In genomic region chr3:41808152-41808551, GRCh38 we compare ENCODE assay signal across 15 cellular contexts.
A peak's percentile ranks its signal among the peaks of the same experiment; 100 is the strongest.
DNase-seq lines count a peak whose midpoint lies in the region; ATAC-seq and TF ChIP-seq lines count a peak whose summit lies in the region.
"Had no signal": no experiment of that assay in that cellular context is flagged by ENCODE, and none has a peak within 500 bp of the region (broad histone marks: within the 10 kb centered on the region; RNA-seq: fewer than 3 reads in every experiment).

No MANE protein-coding gene starts in this region.

- POLR2A ChIA-PET in RWPE1 (lab: Yijun Ruan, JAX; ENCODE audit: low non-redundant PET): no interaction called here

- H3K9me3 Mint-ChIP-seq in activated T-helper 1 cell treated with anti-CD3 and anti-CD28 coated beads, Interleukin-12 subunit alpha, Interleukin-12 subunit beta, Interleukin-2, Interleukin-4 antibody, amounts not matched to agents 30 ng/mL and 10 ng/mL and 1 ng/mL, durations not matched to agents 14 hours and 24 hours and 36 hours: peaks cover 11% of the 10 kb centered on the region

- no peaks in the 10 kb centered on the region for H3K27me3 Mint-ChIP-seq in activated T-helper 1 cell treated with anti-CD3 and anti-CD28 coated beads, Interleukin-12 subunit alpha, Interleukin-12 subunit beta, Interleukin-2, Interleukin-4 antibody, amounts not matched to agents 30 ng/mL and 10 ng/mL and 1 ng/mL, durations not matched to agents 14 hours and 24 hours and 36 hours (ENCODE audit: insufficient read depth)
- H3K27me3 Mint-ChIP-seq: naive thymus-derived CD8-positive, alpha-beta T cell had no signal

- CTCF ChIA-PET in RWPE1 (lab: Yijun Ruan, JAX): no interaction called here

- no peak overlapping the region for H3K4me3 ChIP-seq in kidney epithelial cell (ENCODE audit: low read depth, low read length)
- H3K4me3 ChIP-seq: vagina had no signal

- no peak for TF ChIP-seq CTCF in kidney epithelial cell (IDR thresholded peaks at IDR 0.05; ENCODE audit: insufficient read depth, low read length, poor library complexity, severe bottlenecking)
- no peak for TF ChIP-seq CTCF in RWPE1 (conservative IDR thresholded peaks at IDR 0.05; ENCODE audit: low read depth)

- H3K36me3 ChIP-seq in kidney epithelial cell (ENCODE audit: control insufficient read depth, insufficient read depth, low read length): no peaks in the 10 kb centered on the region
- H3K36me3 ChIP-seq: vagina had no signal

- no peaks in the 10 kb centered on the region for H3K4me1 Mint-ChIP-seq in activated T-helper 1 cell treated with anti-CD3 and anti-CD28 coated beads, Interleukin-12 subunit alpha, Interleukin-12 subunit beta, Interleukin-2, Interleukin-4 antibody, amounts not matched to agents 30 ng/mL and 10 ng/mL and 1 ng/mL, durations not matched to agents 14 hours and 24 hours and 36 hours (ENCODE audit: low read depth)

- H3K4me3 Mint-ChIP-seq in activated T-helper 1 cell treated with anti-CD3 and anti-CD28 coated beads, Interleukin-12 subunit alpha, Interleukin-12 subunit beta, Interleukin-2, Interleukin-4 antibody, amounts not matched to agents 30 ng/mL and 10 ng/mL and 1 ng/mL, durations not matched to agents 14 hours and 24 hours and 36 hours: no peak overlapping the region
- H3K4me3 Mint-ChIP-seq: activated T-cell treated with anti-CD3 and anti-CD28 coated beads, Interleukin-2, amount 50 U/mL, for 72 hours; naive thymus-derived CD8-positive, alpha-beta T cell had no signal

- H3K27ac ChIP-seq in RWPE1: no peak overlapping the region
- H3K27ac ChIP-seq: vagina had no signal

- DNase-seq in AG20443 (ENCODE audit: low spot score) (peak; percentile 42), KBM-7 (peak; percentile 7), astrocyte of the hippocampus (ENCODE audit: low read depth, low spot score) (peak; percentile 74), kidney epithelial cell (ENCODE audit: low read depth) (peak; percentile 55), RWPE1 (ENCODE audit: low spot score) (no peak)
- no peak for DNase-seq in activated T-helper 1 cell treated with anti-CD3 and anti-CD28 coated beads, Interleukin-12 subunit alpha, Interleukin-12 subunit beta, Interleukin-2, Interleukin-4 antibody, amounts not matched to agents 30 ng/mL and 10 ng/mL and 1 ng/mL, durations not matched to agents 14 hours and 24 hours and 36 hours (ENCODE audit: low spot score)
- DNase-seq: activated CD4-positive, CD25-positive, alpha-beta regulatory T cell treated with anti-CD3 and anti-CD28 coated beads, Interleukin-2, amount 50 U/mL, for 72 hours; activated T-cell treated with anti-CD3 and anti-CD28 coated beads, Interleukin-2, amount 50 U/mL, for 72 hours; aorta; naive thymus-derived CD8-positive, alpha-beta T cell; NCI-H526; SHP77 had no signal

- in situ Hi-C loops in KBM-7 (cut with MboI; ENCODE audit: low pct_unique_long_range_greater_than_20kb, low sequenced_read_pairs): no loop called here

- H3K27me3 ChIP-seq in kidney epithelial cell (ENCODE audit: control insufficient read depth, insufficient read depth, low read length): no peaks in the 10 kb centered on the region
- H3K27me3 ChIP-seq: vagina had no signal

- H3K27ac Mint-ChIP-seq in activated T-helper 1 cell treated with anti-CD3 and anti-CD28 coated beads, Interleukin-12 subunit alpha, Interleukin-12 subunit beta, Interleukin-2, Interleukin-4 antibody, amounts not matched to agents 30 ng/mL and 10 ng/mL and 1 ng/mL, durations not matched to agents 14 hours and 24 hours and 36 hours: no peak overlapping the region
- H3K27ac Mint-ChIP-seq: activated T-cell treated with anti-CD3 and anti-CD28 coated beads, Interleukin-2, amount 50 U/mL, for 72 hours; naive thymus-derived CD8-positive, alpha-beta T cell had no signal

- no peak for ATAC-seq in GM18498 (IDR thresholded peaks at IDR 0.05; ENCODE audit: unreplicated experiment)
- ATAC-seq in GM18517 (IDR thresholded peaks at IDR 0.05; ENCODE audit: unreplicated experiment): no peak
- ATAC-seq: activated T-cell treated with anti-CD3 and anti-CD28 coated beads, Interleukin-2, amount 50 U/mL, for 72 hours; naive thymus-derived CD8-positive, alpha-beta T cell had no signal

- H3K36me3 Mint-ChIP-seq in activated T-helper 1 cell treated with anti-CD3 and anti-CD28 coated beads, Interleukin-12 subunit alpha, Interleukin-12 subunit beta, Interleukin-2, Interleukin-4 antibody, amounts not matched to agents 30 ng/mL and 10 ng/mL and 1 ng/mL, durations not matched to agents 14 hours and 24 hours and 36 hours (ENCODE audit: low read depth): no peaks in the 10 kb centered on the region

- intact Hi-C loops in activated T-helper 1 cell treated with anti-CD3 and anti-CD28 coated beads, Interleukin-12 subunit alpha, Interleukin-12 subunit beta, Interleukin-2, Interleukin-4 antibody, amounts not matched to agents 30 ng/mL and 10 ng/mL and 1 ng/mL, durations not matched to agents 14 hours and 24 hours and 36 hours (cut with micrococcal nuclease): no loop called here

Comparison
In these comparisons a context has a peak if more than half of its experiments do, and no peak if none do; other contexts are left out.
1. DNase-seq: peak in AG20443 (single experiment), KBM-7 (single experiment), astrocyte of the hippocampus (single experiment) and kidney epithelial cell (single experiment); none in activated T-helper 1 cell treated with anti-CD3 and anti-CD28 coated beads, Interleukin-12 subunit alpha, Interleukin-12 subunit beta, Interleukin-2, Interleukin-4 antibody, amounts not matched to agents 30 ng/mL and 10 ng/mL and 1 ng/mL, durations not matched to agents 14 hours and 24 hours and 36 hours (single experiment) and RWPE1 (single experiment).